ENCODE assay signal across 7 cellular contexts in the genomic region with DNA sequence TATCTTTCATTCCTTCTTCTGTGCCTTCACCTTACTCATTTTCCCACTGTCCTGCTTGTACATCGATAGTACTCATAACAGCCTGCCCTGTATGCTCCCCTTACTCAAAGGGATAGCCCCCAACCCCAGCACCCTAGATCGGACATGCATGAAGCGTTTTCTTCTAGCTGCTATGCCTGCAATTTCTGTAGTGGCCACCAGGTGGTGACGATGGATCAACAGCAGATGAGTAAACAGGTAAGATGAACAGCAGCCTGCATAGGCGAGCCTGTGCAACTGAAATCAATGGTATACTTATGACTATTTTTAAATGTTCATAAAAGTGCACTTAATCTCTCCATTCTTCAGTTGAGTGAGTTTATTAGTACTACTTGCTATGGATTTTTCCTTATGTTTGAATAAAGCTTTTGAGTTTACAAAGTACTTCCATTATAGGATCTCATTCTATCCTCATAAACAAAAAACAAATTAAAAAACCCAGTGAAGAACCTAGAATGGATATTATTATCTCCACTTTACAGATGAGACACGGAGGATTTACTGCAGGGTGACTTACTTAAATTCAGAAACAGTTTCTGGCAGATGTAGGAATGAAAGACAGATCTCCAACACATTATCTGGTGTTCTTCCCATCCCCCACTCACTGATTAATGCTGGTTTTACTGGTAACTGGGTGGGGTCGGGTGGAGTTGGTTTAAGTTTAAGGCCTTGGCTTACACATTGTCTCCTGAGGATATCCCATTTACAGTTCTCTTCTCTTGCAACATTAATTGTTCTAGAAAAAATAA.
DNase-seq lines count a peak whose midpoint lies in the region; ATAC-seq and TF ChIP-seq lines count a peak whose summit lies in the region.

No MANE protein-coding gene starts in this region.

- no peak overlapping the region for H3K27ac Mint-ChIP-seq in activated CD4-positive, alpha-beta memory T cell treated with anti-CD3 and anti-CD28 coated beads for 36 hours

- DNase-seq in GM10248 (ENCODE audit: extremely low spot score) (no peak), left ventricle myocardium superior (no peak), NCI-H1092 (lab: John Stamatoyannopoulos, UW) (no peak), NCI-H2171 treated with DMSO at 0.1 percent for 48 hours (lab: John Stamatoyannopoulos, UW) (no peak)
- DNase-seq in Jurkat, Clone E6-1 (ENCODE audit: low read depth, low spot score), result peak; percentile 20
- DNase-seq in activated CD4-positive, alpha-beta memory T cell treated with anti-CD3 and anti-CD28 coated beads for 36 hours, result peak; percentile 50
- DNase-seq in stimulated activated CD4-positive, alpha-beta T cell treated with anti-CD3 and anti-CD28 coated beads, Interleukin-2, amount 100 ng/mL, for 48 hours, result peak; percentile 28 to 45

- TF ChIP-seq CTCF in GM10248 (IDR thresholded peaks at IDR 0.05; ENCODE audit: control extremely low read depth, extremely low read depth, low read depth, missing control alignments), result peak; percentile 39

- no peak overlapping the region for H3K4me3 Mint-ChIP-seq in activated CD4-positive, alpha-beta memory T cell treated with anti-CD3 and anti-CD28 coated beads for 36 hours

- ATAC-seq in left ventricle myocardium superior, result peak; percentile 69

- POLR2A ChIA-PET in GM10248 (lab: Yijun Ruan, JAX), result no interaction called here
- POLR2A ChIA-PET in activated CD4-positive, alpha-beta memory T cell treated with anti-CD3 and anti-CD28 coated beads for 36 hours (lab: Charles Lee), result no interaction called here

- no peak overlapping the region for H3K4me3 ChIP-seq in Jurkat, Clone E6-1 (ENCODE audit: low read length)

- intact Hi-C loops in activated CD4-positive, alpha-beta memory T cell treated with anti-CD3 and anti-CD28 coated beads for 36 hours (cut with micrococcal nuclease), result loop anchor here (10.0 kb wide), 1 partner anchor 850 kb away; no protein-coding TSS in a partner anchor
- intact Hi-C loops in left ventricle myocardium superior (cut with micrococcal nuclease), result no loop called here

- H3K36me3 Mint-ChIP-seq in activated CD4-positive, alpha-beta memory T cell treated with anti-CD3 and anti-CD28 coated beads for 36 hours, result no peaks in the 10 kb centered on the region

- peaks cover 12% of the 10 kb centered on the region for H3K27me3 Mint-ChIP-seq in activated CD4-positive, alpha-beta memory T cell treated with anti-CD3 and anti-CD28 coated beads for 36 hours

- H3K4me1 Mint-ChIP-seq in activated CD4-positive, alpha-beta memory T cell treated with anti-CD3 and anti-CD28 coated beads for 36 hours (ENCODE audit: low read depth), result no peaks in the 10 kb centered on the region

- CTCF ChIA-PET in GM10248 (lab: Yijun Ruan, JAX), result interaction anchor here (0.7 to 1.4 kb wide), 3 partner anchors 10 to 862 kb away, joined by 3 to 4 read pairs (median 3); no protein-coding TSS in a partner anchor
- CTCF ChIA-PET in activated CD4-positive, alpha-beta memory T cell treated with anti-CD3 and anti-CD28 coated beads for 36 hours (lab: Charles Lee), result no interaction called here

- H3K9me3 Mint-ChIP-seq in activated CD4-positive, alpha-beta memory T cell treated with anti-CD3 and anti-CD28 coated beads for 36 hours, result peaks cover 10% of the 10 kb centered on the region

Comparison
In these comparisons a context has a peak if more than half of its experiments do, and no peak if none do; other contexts are left out.
1. DNase-seq: peak in Jurkat, Clone E6-1 (single experiment), activated CD4-positive, alpha-beta memory T cell treated with anti-CD3 and anti-CD28 coated beads for 36 hours (single experiment) and stimulated activated CD4-positive, alpha-beta T cell treated with anti-CD3 and anti-CD28 coated beads, Interleukin-2, amount 100 ng/mL, for 48 hours (2 of 2); none in GM10248 (single experiment), left ventricle myocardium superior (single experiment), NCI-H1092 (single experiment) and NCI-H2171 treated with DMSO at 0.1 percent for 48 hours (single experiment).